9 cellular contexts compared by ENCODE assay signal in genomic region chr17:44308865-44309264, GRCh38. TPM values are rescaled to one million over a fixed set of nuclear protein-coding genes. Genes with fewer than 3 reads are reported as not detected.
DNase-seq lines count a peak whose midpoint lies in the region; ATAC-seq, FAIRE-seq and TF ChIP-seq lines count a peak whose summit lies in the region.
"Had no signal": no experiment of that assay in that cellular context is flagged by ENCODE, and none has a peak within 500 bp of the region (broad histone marks: within the 10 kb centered on the region; RNA-seq: fewer than 3 reads in every experiment).

No MANE protein-coding gene starts in this region.

- POLR2A ChIA-PET in activated CD8-positive, alpha-beta T cell treated with anti-CD3 and anti-CD28 coated beads for 36 hours (lab: Charles Lee): interaction anchor here (0.7 to 1.4 kb wide), 4 partner anchors 8 to 123 kb away, joined by 3 read pairs; no protein-coding TSS in a partner anchor

- CTCF ChIA-PET in activated naive CD4-positive, alpha-beta T cell treated with anti-CD3 and anti-CD28 coated beads, Interleukin-2, amount 10 ng/mL, durations not matched to agents 7 days and 5 days (lab: Charles Lee): no interaction called here
- CTCF ChIA-PET in activated CD8-positive, alpha-beta T cell treated with anti-CD3 and anti-CD28 coated beads for 36 hours (lab: Charles Lee): interaction anchor here (0.8 to 1.1 kb wide), 2 partner anchors 8 to 99 kb away, joined by 3 to 4 read pairs; no protein-coding TSS in a partner anchor

- 5 to 6% methylated on average over 11 to 15 of the region's 15 CpGs for WGBS in thyroid gland, 2 donors

- H3K4me2 ChIP-seq in keratinocyte (ENCODE audit: control insufficient read depth, extremely low read depth, insufficient read depth, low read depth, low read length): peak overlapping the region; percentile 52

- intact Hi-C loops in activated CD8-positive, alpha-beta T cell treated with anti-CD3 and anti-CD28 coated beads for 36 hours (cut with micrococcal nuclease): no loop called here
- intact Hi-C loops in thyroid gland (cut with DNase I): loop anchor here (5.0 kb wide), 1 partner anchor 198 kb away; no protein-coding TSS in a partner anchor

- no peak overlapping the region for H3K9ac ChIP-seq in keratinocyte (ENCODE audit: control insufficient read depth, extremely low read depth, insufficient read depth, low read length)

- H3K4me1 Mint-ChIP-seq in activated naive CD4-positive, alpha-beta T cell treated with anti-CD3 and anti-CD28 coated beads, Interleukin-2, amount 10 ng/mL, durations not matched to agents 7 days and 5 days: peaks cover 21% of the 10 kb centered on the region
- peaks cover 9% of the 10 kb centered on the region for H3K4me1 Mint-ChIP-seq in activated CD8-positive, alpha-beta T cell treated with anti-CD3 and anti-CD28 coated beads for 36 hours (ENCODE audit: low read depth)

- H3K4me1 ChIP-seq in keratinocyte (ENCODE audit: control insufficient read depth, extremely low read depth, insufficient read depth, low read length) (peaks cover 12% of the 10 kb centered on the region), thyroid gland (peaks cover 22 to 36% of the 10 kb centered on the region in 2 donors)

- H3K4me3 ChIP-seq in keratinocyte (ENCODE audit: control insufficient read depth in 2 of 3, extremely low read depth in 1 of 3, insufficient read depth in 2 of 3, low read depth in 1 of 3, low read length in 3 of 3) (peak overlapping the region in 2 of 3 experiments; percentile 22 to 33), thyroid gland (replicated peaks in 1 of 3) (peak overlapping the region in 1 of 3 donors; percentile 41)

- H3K27ac ChIP-seq in keratinocyte (ENCODE audit: control insufficient read depth, insufficient read depth, low read length) (no peak overlapping the region), thyroid gland (no peak overlapping the region)

- H3K9me1 ChIP-seq in keratinocyte (ENCODE audit: control insufficient read depth, extremely low read depth, insufficient read depth, low read length): no peaks in the 10 kb centered on the region

- TF ChIP-seq CTCF in activated CD8-positive, alpha-beta T cell treated with anti-CD3 and anti-CD28 coated beads for 36 hours (IDR thresholded peaks at IDR 0.05): no peak
- no peak for TF ChIP-seq CTCF in keratinocyte (optimal IDR thresholded peaks at IDR 0.05 in 1 of 3, IDR thresholded peaks at IDR 0.05 in 1 of 3, conservative IDR thresholded peaks at IDR 0.05 in 1 of 3; ENCODE audit: extremely low read depth in 1 of 3, insufficient read depth in 2 of 3, low read length in 3 of 3)
- no peak for TF ChIP-seq CTCF in thyroid gland (IDR thresholded peaks at IDR 0.05)

- peak; percentile 41 for DNase-seq in activated naive CD4-positive, alpha-beta T cell treated with anti-CD3 and anti-CD28 coated beads, Interleukin-2, amount 10 ng/mL, durations not matched to agents 7 days and 5 days
- no peak for DNase-seq in activated naive CD4-positive, alpha-beta T cell (lab: John Stamatoyannopoulos, UW)
- no peak for DNase-seq in activated CD8-positive, alpha-beta T cell treated with anti-CD3 and anti-CD28 coated beads for 36 hours
- DNase-seq in keratinocyte (ENCODE audit: low read depth, low spot score) (no peak), thyroid gland (peak; percentile 7 to 17), AG20443 (ENCODE audit: low spot score) (no peak)

- no peaks in the 10 kb centered on the region for H4K20me1 ChIP-seq in keratinocyte (ENCODE audit: control insufficient read depth, extremely low read depth, insufficient read depth, low read length)

- dilution Hi-C loops in keratinocyte (cut with MboI; ENCODE audit: extremely low pct_ligation_motif_present, low sequenced_read_pairs): no loop called here

- ATAC-seq in activated CD8-positive, alpha-beta T cell treated with anti-CD3 and anti-CD28 coated beads for 36 hours: peak; percentile 3
- ATAC-seq in GM19395 (IDR thresholded peaks at IDR 0.05; ENCODE audit: unreplicated experiment) (no peak), HG03354 (IDR thresholded peaks at IDR 0.05; ENCODE audit: poor library complexity, severe bottlenecking, unreplicated experiment) (no peak)

- peaks cover 92% of the 10 kb centered on the region for H3K27me3 Mint-ChIP-seq in activated naive CD4-positive, alpha-beta T cell treated with anti-CD3 and anti-CD28 coated beads, Interleukin-2, amount 10 ng/mL, durations not matched to agents 7 days and 5 days
- peaks cover 20% of the 10 kb centered on the region for H3K27me3 Mint-ChIP-seq in activated CD8-positive, alpha-beta T cell treated with anti-CD3 and anti-CD28 coated beads for 36 hours

- H2AFZ ChIP-seq in keratinocyte (ENCODE audit: control insufficient read depth, low read length): no peak overlapping the region

- no peaks in the 10 kb centered on the region for H3K36me3 Mint-ChIP-seq in activated naive CD4-positive, alpha-beta T cell treated with anti-CD3 and anti-CD28 coated beads, Interleukin-2, amount 10 ng/mL, durations not matched to agents 7 days and 5 days
- no peaks in the 10 kb centered on the region for H3K36me3 Mint-ChIP-seq in activated CD8-positive, alpha-beta T cell treated with anti-CD3 and anti-CD28 coated beads for 36 hours (ENCODE audit: low read depth)

- H3K4me3 Mint-ChIP-seq in activated naive CD4-positive, alpha-beta T cell treated with anti-CD3 and anti-CD28 coated beads, Interleukin-2, amount 10 ng/mL, durations not matched to agents 7 days and 5 days: peak overlapping the region; percentile 38
- H3K4me3 Mint-ChIP-seq in activated CD8-positive, alpha-beta T cell treated with anti-CD3 and anti-CD28 coated beads for 36 hours: peak overlapping the region; percentile 27

- no peaks in the 10 kb centered on the region for H3K79me2 ChIP-seq in keratinocyte (ENCODE audit: control insufficient read depth, insufficient read depth, low read length)

- H3K36me3 ChIP-seq in keratinocyte (ENCODE audit: control insufficient read depth in 2 of 2, extremely low read depth in 1 of 2, insufficient read depth in 2 of 2, low read length in 2 of 2) (no peaks in the 10 kb centered on the region), thyroid gland (no peaks in the 10 kb centered on the region)

- no peaks in the 10 kb centered on the region for H3K9me3 Mint-ChIP-seq in activated naive CD4-positive, alpha-beta T cell treated with anti-CD3 and anti-CD28 coated beads, Interleukin-2, amount 10 ng/mL, durations not matched to agents 7 days and 5 days
- no peaks in the 10 kb centered on the region for H3K9me3 Mint-ChIP-seq in activated CD8-positive, alpha-beta T cell treated with anti-CD3 and anti-CD28 coated beads for 36 hours

- no peaks in the 10 kb centered on the region for H3K9me3 ChIP-seq in keratinocyte (ENCODE audit: control insufficient read depth, low read depth, low read length)
- H3K9me3 ChIP-seq in thyroid gland: no peaks in the 10 kb centered on the region

- H3K27ac Mint-ChIP-seq in activated naive CD4-positive, alpha-beta T cell treated with anti-CD3 and anti-CD28 coated beads, Interleukin-2, amount 10 ng/mL, durations not matched to agents 7 days and 5 days: no peak overlapping the region
- no peak overlapping the region for H3K27ac Mint-ChIP-seq in activated CD8-positive, alpha-beta T cell treated with anti-CD3 and anti-CD28 coated beads for 36 hours

- FAIRE-seq in keratinocyte (lab: Jason Lieb, UNC): no peak
- FAIRE-seq: colon had no signal

- TF ChIP-seq POLR2A in thyroid gland (IDR thresholded peaks at IDR 0.05): no peak

- H3K27me3 ChIP-seq in keratinocyte (ENCODE audit: control insufficient read depth, extremely low read depth, insufficient read depth, low read length): peaks cover 7% of the 10 kb centered on the region
- H3K27me3 ChIP-seq in thyroid gland: no peaks in the 10 kb centered on the region

RNA-seq across cellular contexts. Expression of gene RUNDC3A, which starts 0.5 kb away (rescaled TPM):
- total RNA-seq in activated CD8-positive, alpha-beta T cell treated with anti-CD3 and anti-CD28 coated beads for 36 hours: under 1 TPM in 1 of 2 experiments, not detected in 1; 0.22 TPM
- 1.1 to 3.7 TPM (median 1.6 TPM) in 3 replicates for polyA plus RNA-seq in keratinocyte
- 6.9 TPM for polyA plus RNA-seq in keratinocyte (2011; ENCODE audit: low read depth)
- 2.1 and 4.2 TPM in 2 replicates for polyA plus RNA-seq in keratinocyte (2011; cell fraction: cytosol; rRNA removed)
- 7.4 and 9.3 TPM in 2 replicates for polyA plus RNA-seq in keratinocyte (2011; cell fraction: nucleus; rRNA removed)
- 1.1 and 13.2 TPM in 2 replicates for polyA plus RNA-seq in keratinocyte (2012; ENCODE audit: low replicate concordance)
- 1.6 to 3.3 TPM (median 2.2 TPM) in 3 replicates for polyA minus RNA-seq in keratinocyte
- polyA minus RNA-seq in keratinocyte (2011; cell fraction: cytosol; rRNA and poly(A)+ RNA removed): 3.3 TPM
- 2.4 and 2.7 TPM in 2 replicates for polyA minus RNA-seq in keratinocyte (2011; cell fraction: nucleus; rRNA and poly(A)+ RNA removed)
- total RNA-seq in thyroid gland: 1 to 10 TPM in 3 of 4 donors, under 1 TPM in 1; 0.89 to 4.1 (median 2.1) TPM

RNA-seq across cellular contexts. Expression of gene SLC25A39, which starts 15.8 kb away (rescaled TPM):
- 100 to 1,000 TPM; 149 to 153 TPM for total RNA-seq in activated CD8-positive, alpha-beta T cell treated with anti-CD3 and anti-CD28 coated beads for 36 hours
- 108 to 170 TPM (median 149 TPM) in 3 replicates for polyA plus RNA-seq in keratinocyte
- 47.7 TPM for polyA plus RNA-seq in keratinocyte (2011; ENCODE audit: low read depth)
- 86.8 and 178 TPM in 2 replicates for polyA plus RNA-seq in keratinocyte (2011; cell fraction: cytosol; rRNA removed)
- polyA plus RNA-seq in keratinocyte (2011; cell fraction: nucleus; rRNA removed): 160 and 203 TPM in 2 replicates
- 183 and 186 TPM in 2 replicates for polyA plus RNA-seq in keratinocyte (2012; ENCODE audit: low replicate concordance)
- polyA minus RNA-seq in keratinocyte: 72.4 to 219 TPM (median 104 TPM) in 3 replicates
- 169 TPM for polyA minus RNA-seq in keratinocyte (2011; cell fraction: cytosol; rRNA and poly(A)+ RNA removed)
- 47.5 and 57.8 TPM in 2 replicates for polyA minus RNA-seq in keratinocyte (2011; cell fraction: nucleus; rRNA and poly(A)+ RNA removed)
- 100 to 1,000 TPM in 2 of 4 donors, 10 to 100 TPM in 2; 82.5 to 201 (median 144) TPM for total RNA-seq in thyroid gland

RNA-seq across cellular contexts. Expression of gene GRN, which starts 36.2 kb away (rescaled TPM):
- 10 to 100 TPM; 34.8 to 35.5 TPM for total RNA-seq in activated CD8-positive, alpha-beta T cell treated with anti-CD3 and anti-CD28 coated beads for 36 hours
- 179 to 316 TPM (median 274 TPM) in 3 replicates for polyA plus RNA-seq in keratinocyte
- polyA plus RNA-seq in keratinocyte (2011; ENCODE audit: low read depth): 101 TPM
- 328 and 700 TPM in 2 replicates for polyA plus RNA-seq in keratinocyte (2011; cell fraction: cytosol; rRNA removed)
- polyA plus RNA-seq in keratinocyte (2011; cell fraction: nucleus; rRNA removed): 1,175 and 2,003 TPM in 2 replicates
- polyA plus RNA-seq in keratinocyte (2012; ENCODE audit: low replicate concordance): 414 and 541 TPM in 2 replicates
- polyA minus RNA-seq in keratinocyte: 269 to 862 TPM (median 302 TPM) in 3 replicates
- 973 TPM for polyA minus RNA-seq in keratinocyte (2011; cell fraction: cytosol; rRNA and poly(A)+ RNA removed)
- polyA minus RNA-seq in keratinocyte (2011; cell fraction: nucleus; rRNA and poly(A)+ RNA removed): 1,084 and 1,350 TPM in 2 replicates
- 100 to 1,000 TPM; 259 to 292 (median 264) TPM for total RNA-seq in thyroid gland

RNA-seq across cellular contexts. Expression of gene SLC4A1, which starts 40.9 kb away (rescaled TPM):
- total RNA-seq in activated CD8-positive, alpha-beta T cell treated with anti-CD3 and anti-CD28 coated beads for 36 hours: not detected
- polyA plus RNA-seq in keratinocyte: 0.06 TPM in 1 of 3 replicates, not detected in the others
- polyA plus RNA-seq in keratinocyte (2011; ENCODE audit: low read depth): not detected
- not detected in 2 replicates for polyA plus RNA-seq in keratinocyte (2011; cell fraction: cytosol; rRNA removed)
- not detected in 2 replicates for polyA plus RNA-seq in keratinocyte (2011; cell fraction: nucleus; rRNA removed)
- not detected in 2 replicates for polyA plus RNA-seq in keratinocyte (2012; ENCODE audit: low replicate concordance)
- polyA minus RNA-seq in keratinocyte: not detected in 3 replicates
- polyA minus RNA-seq in keratinocyte (2011; cell fraction: cytosol; rRNA and poly(A)+ RNA removed): not detected
- not detected in 2 replicates for polyA minus RNA-seq in keratinocyte (2011; cell fraction: nucleus; rRNA and poly(A)+ RNA removed)
- under 1 TPM in 2 of 4 donors, not detected in 2; 0.15 to 0.78 TPM for total RNA-seq in thyroid gland

RNA-seq across cellular contexts. Expression of gene FAM171A2, which starts 54.8 kb away (rescaled TPM):
- under 1 TPM; 0.43 to 0.78 TPM for total RNA-seq in activated CD8-positive, alpha-beta T cell treated with anti-CD3 and anti-CD28 coated beads for 36 hours
- 0.35 to 0.95 TPM (median 0.37 TPM) in 3 replicates for polyA plus RNA-seq in keratinocyte
- not detected for polyA plus RNA-seq in keratinocyte (2011; ENCODE audit: low read depth)
- 0.28 and 0.84 TPM in 2 replicates for polyA plus RNA-seq in keratinocyte (2011; cell fraction: cytosol; rRNA removed)
- polyA plus RNA-seq in keratinocyte (2011; cell fraction: nucleus; rRNA removed): 0.94 and 1.6 TPM in 2 replicates
- 0.72 and 1.0 TPM in 2 replicates for polyA plus RNA-seq in keratinocyte (2012; ENCODE audit: low replicate concordance)
- polyA minus RNA-seq in keratinocyte: 0.38 to 1.7 TPM (median 0.53 TPM) in 3 replicates
- polyA minus RNA-seq in keratinocyte (2011; cell fraction: cytosol; rRNA and poly(A)+ RNA removed): 0.58 TPM
- polyA minus RNA-seq in keratinocyte (2011; cell fraction: nucleus; rRNA and poly(A)+ RNA removed): 2.1 and 2.6 TPM in 2 replicates
- total RNA-seq in thyroid gland: 10 to 100 TPM in 2 of 4 donors, 1 to 10 TPM in 2; 7.1 to 15.0 (median 10.4) TPM

Comparison
In these comparisons a context has a peak if more than half of its experiments do, and no peak if none do; other contexts are left out.
1. DNase-seq: peak in activated naive CD4-positive, alpha-beta T cell treated with anti-CD3 and anti-CD28 coated beads, Interleukin-2, amount 10 ng/mL, durations not matched to agents 7 days and 5 days (single experiment) and thyroid gland (2 of 2); none in activated naive CD4-positive, alpha-beta T cell (0 of 4), activated CD8-positive, alpha-beta T cell treated with anti-CD3 and anti-CD28 coated beads for 36 hours (single experiment), keratinocyte (single experiment) and AG20443 (single experiment).
2. RNA of gene GRN, which starts 36.2 kb away (total RNA-seq): 259 to 292 TPM in thyroid gland; 34.8 to 35.5 TPM in activated CD8-positive, alpha-beta T cell treated with anti-CD3 and anti-CD28 coated beads for 36 hours; every median in the first group is over 4 times any median in the second.